8 cellular contexts compared by ENCODE assay signal in the genomic region with DNA sequence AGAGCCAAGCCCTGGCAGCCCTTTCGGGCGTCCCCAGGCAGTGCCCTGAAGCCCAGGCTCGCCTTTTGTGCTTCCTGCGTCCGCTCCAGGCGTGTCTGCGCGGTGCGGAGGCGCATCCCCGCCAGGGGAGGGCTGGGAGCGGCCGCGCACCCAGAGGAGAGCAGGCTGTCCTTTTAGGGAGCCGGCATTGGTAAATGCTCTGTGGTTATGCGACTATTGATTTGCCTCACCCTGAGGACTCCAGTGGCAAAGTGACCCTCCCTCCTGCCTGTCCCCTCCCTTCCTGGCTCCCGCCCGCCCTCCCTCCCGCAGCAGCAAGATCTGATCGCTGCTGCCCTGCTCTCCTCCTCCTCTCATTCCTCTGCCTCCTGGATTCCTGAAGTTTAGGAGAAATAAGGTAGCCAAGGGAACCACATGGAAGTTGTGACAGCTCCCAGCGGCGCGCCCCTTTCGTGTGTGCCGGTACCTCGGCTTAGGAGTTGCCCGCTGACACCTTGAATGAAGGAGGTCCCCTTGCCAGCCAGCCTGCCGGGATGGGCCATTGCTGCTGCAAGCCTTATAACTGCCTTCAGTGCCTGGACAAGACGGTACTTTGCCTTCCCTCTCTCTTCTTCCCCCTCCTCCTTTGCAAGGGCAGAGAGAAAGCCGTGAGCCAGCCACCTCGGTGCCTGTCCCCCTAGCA.
DNase-seq lines count a peak whose midpoint lies in the region; ATAC-seq and TF ChIP-seq lines count a peak whose summit lies in the region.

No MANE protein-coding gene starts in this region.

- POLR2A ChIA-PET in CD4-positive, alpha-beta memory T cell (lab: Charles Lee; ENCODE audit: partially characterized antibody) = no interaction called here

- intact Hi-C loops in CD4-positive, alpha-beta memory T cell (cut with micrococcal nuclease) = no loop called here
- intact Hi-C loops in colonic mucosa (cut with DNase I) = no loop called here

- TF ChIP-seq CTCF in RWPE2 (IDR thresholded peaks at IDR 0.05; ENCODE audit: poor library complexity, severe bottlenecking) (no peak), cardiac muscle cell (IDR thresholded peaks at IDR 0.05; ENCODE audit: low read depth, low read length) (no peak), colonic mucosa (IDR thresholded peaks at IDR 0.05) (no peak)

- DNase-seq in HAP-1 (ENCODE audit: low spot score in 2 of 2) = peak; percentile 59 to 66
- DNase-seq in RWPE2 (ENCODE audit: low spot score) = no peak
- peak; percentile 9 to 87 for DNase-seq in cardiac muscle cell (ENCODE audit: low read depth in 1 of 2, low spot score in 1 of 2)
- no peak for DNase-seq in CD4-positive, alpha-beta memory T cell
- DNase-seq in colonic mucosa = no peak
- no peak for DNase-seq in activated CD4-positive, alpha-beta T cell treated with anti-CD3 and anti-CD28 coated beads for 4 hours
- no peak for DNase-seq in stimulated activated naive CD4-positive, alpha-beta T cell treated with Interleukin-2 at 50 U/mL for 16 hours (lab: John Stamatoyannopoulos, UW)

- H3K9me3 ChIP-seq in HAP-1 (no peaks in the 10 kb centered on the region), RWPE2 (ENCODE audit: severe bottlenecking) (no peaks in the 10 kb centered on the region), cardiac muscle cell (ENCODE audit: low read depth) (no peaks in the 10 kb centered on the region), colonic mucosa (no peaks in the 10 kb centered on the region)
- no peaks in the 10 kb centered on the region for H3K9me3 ChIP-seq in CD4-positive, alpha-beta memory T cell (ENCODE audit: control insufficient read depth in 1 of 2, low read length in 2 of 2)

- CTCF ChIA-PET in CD4-positive, alpha-beta memory T cell (lab: Charles Lee; ENCODE audit: partially characterized antibody) = no interaction called here

- H3K36me3 ChIP-seq in HAP-1 (replicated peaks) = no peaks in the 10 kb centered on the region
- no peaks in the 10 kb centered on the region for H3K36me3 ChIP-seq in RWPE2 (ENCODE audit: low read depth)
- H3K36me3 ChIP-seq in cardiac muscle cell = no peaks in the 10 kb centered on the region
- H3K36me3 ChIP-seq in rectal smooth muscle tissue (ENCODE audit: control insufficient read depth, insufficient read depth, low read length) = no peaks in the 10 kb centered on the region
- H3K36me3 ChIP-seq in CD4-positive, alpha-beta memory T cell (ENCODE audit: insufficient read depth, low read length) = no peaks in the 10 kb centered on the region
- no peaks in the 10 kb centered on the region for H3K36me3 ChIP-seq in colonic mucosa

- H3K36me3 Mint-ChIP-seq in CD4-positive, alpha-beta memory T cell = no peaks in the 10 kb centered on the region

- peak overlapping the region; percentile 25 for H3K4me3 ChIP-seq in HAP-1
- peak overlapping the region; percentile 7 for H3K4me3 ChIP-seq in RWPE2 (ENCODE audit: severe bottlenecking)
- peak overlapping the region; percentile 81 for H3K4me3 ChIP-seq in cardiac muscle cell
- H3K4me3 ChIP-seq in rectal smooth muscle tissue (ENCODE audit: low read length) = peak overlapping the region; percentile 53
- H3K4me3 ChIP-seq in CD4-positive, alpha-beta memory T cell (ENCODE audit: low read length in 2 of 2) = no peak overlapping the region
- H3K4me3 ChIP-seq in colonic mucosa = no peak overlapping the region

- H3K9me3 Mint-ChIP-seq in CD4-positive, alpha-beta memory T cell = peaks cover 0 to 2% (median 0%) of the 10 kb centered on the region in 8 donors

- peaks cover 2 to 8% (median 4%) of the 10 kb centered on the region in 4 donors for H3K4me1 Mint-ChIP-seq in CD4-positive, alpha-beta memory T cell

- H3K27me3 ChIP-seq in HAP-1 (ENCODE audit: low read depth) (no peaks in the 10 kb centered on the region), RWPE2 (ENCODE audit: insufficient read depth, poor library complexity, severe bottlenecking) (peaks cover 40% of the 10 kb centered on the region), cardiac muscle cell (no peaks in the 10 kb centered on the region), rectal smooth muscle tissue (ENCODE audit: control insufficient read depth, insufficient read depth, low read length) (no peaks in the 10 kb centered on the region), colonic mucosa (no peaks in the 10 kb centered on the region)
- H3K27me3 ChIP-seq in CD4-positive, alpha-beta memory T cell (ENCODE audit: insufficient read depth, low read length) = peaks cover 14% of the 10 kb centered on the region

- H3K27ac Mint-ChIP-seq in CD4-positive, alpha-beta memory T cell = no peak overlapping the region

- no peak overlapping the region for H3K9ac ChIP-seq in rectal smooth muscle tissue (ENCODE audit: low read length)
- no peak overlapping the region for H3K9ac ChIP-seq in colonic mucosa (ENCODE audit: low read depth in 2 of 2, low read length in 2 of 2)

- H3K27ac ChIP-seq in RWPE2 (ENCODE audit: poor library complexity, severe bottlenecking) (no peak overlapping the region), cardiac muscle cell (peak overlapping the region; percentile 87), rectal smooth muscle tissue (ENCODE audit: low read depth, low read length) (peak overlapping the region; percentile 18), colonic mucosa (no peak overlapping the region)
- no peak overlapping the region for H3K27ac ChIP-seq in CD4-positive, alpha-beta memory T cell (ENCODE audit: low read depth, low read length)

- H3K4me1 ChIP-seq in HAP-1 (peaks cover 37% of the 10 kb centered on the region), RWPE2 (ENCODE audit: insufficient read depth, poor library complexity, severe bottlenecking) (no peaks in the 10 kb centered on the region), cardiac muscle cell (ENCODE audit: low read depth) (peaks cover 41% of the 10 kb centered on the region), rectal smooth muscle tissue (ENCODE audit: control insufficient read depth, insufficient read depth, low read length) (peaks cover 12% of the 10 kb centered on the region), colonic mucosa (no peaks in the 10 kb centered on the region)
- no peaks in the 10 kb centered on the region for H3K4me1 ChIP-seq in CD4-positive, alpha-beta memory T cell (ENCODE audit: insufficient read depth, low read length)

- ATAC-seq in RWPE2 (ENCODE audit: low read depth) = peak; percentile 94

- in situ Hi-C loops in HAP-1 (cut with MboI; ENCODE audit: low sequenced_read_pairs) = no loop called here

- peak overlapping the region in 1 of 8 donors; percentile 45 for H3K4me3 Mint-ChIP-seq in CD4-positive, alpha-beta memory T cell

- peaks cover 28 to 31% of the 10 kb centered on the region in 2 donors for H3K27me3 Mint-ChIP-seq in CD4-positive, alpha-beta memory T cell

Comparison
In these comparisons a context has a peak if more than half of its experiments do, and no peak if none do; other contexts are left out.
1. DNase-seq: peak in HAP-1 (2 of 2) and cardiac muscle cell (2 of 2); none in RWPE2 (single experiment), CD4-positive, alpha-beta memory T cell (0 of 5), colonic mucosa (single experiment), activated CD4-positive, alpha-beta T cell treated with anti-CD3 and anti-CD28 coated beads for 4 hours (0 of 2) and stimulated activated naive CD4-positive, alpha-beta T cell treated with Interleukin-2 at 50 U/mL for 16 hours (single experiment).
2. H3K4me3 ChIP-seq: peak in HAP-1 (single experiment), RWPE2 (single experiment), cardiac muscle cell (single experiment) and rectal smooth muscle tissue (single experiment); none in CD4-positive, alpha-beta memory T cell (0 of 2) and colonic mucosa (single experiment).
3. H3K27ac ChIP-seq: peak in cardiac muscle cell (single experiment) and rectal smooth muscle tissue (single experiment); none in RWPE2 (single experiment), CD4-positive, alpha-beta memory T cell (single experiment) and colonic mucosa (single experiment).